ENCODE assay signal across 18 cellular contexts in genomic region chr3:116338713-116339112, GRCh38.
DNase-seq lines count a peak whose midpoint lies in the region; ATAC-seq, FAIRE-seq and TF ChIP-seq lines count a peak whose summit lies in the region.
"Had no signal": no experiment of that assay in that cellular context is flagged by ENCODE, and none has a peak within 500 bp of the region (broad histone marks: within the 10 kb centered on the region; RNA-seq: fewer than 3 reads in every experiment).

No MANE protein-coding gene starts in this region.

- H2AFZ ChIP-seq in GM12878 (ENCODE audit: control insufficient read depth, low read depth, low read length) = no peak overlapping the region
- H2AFZ ChIP-seq: PC-9 had no signal

- no TSS peak for BruUV-seq in GM12878 (replicated peaks; lab: Mats Ljungman, UMichigan)

- H4K20me1 ChIP-seq in GM12878 (ENCODE audit: control insufficient read depth, insufficient read depth) = no peaks in the 10 kb centered on the region

- H3K4me3 ChIP-seq in GM12878 = no peak overlapping the region
- H3K4me3 ChIP-seq: PC-9, SJCRH30 had no signal

- FAIRE-seq in GM12878 (lab: Jason Lieb, UNC) = no peak
- FAIRE-seq: HTR-8/SVneo had no signal

- H3K9me3 Mint-ChIP-seq in nephron progenitor cell = no peaks in the 10 kb centered on the region
- H3K9me3 Mint-ChIP-seq in naive thymus-derived CD8-positive, alpha-beta T cell = peaks cover 0 to 17% (median 0%) of the 10 kb centered on the region in 9 donors

- 30% methylated on average over 3 of the region's 3 CpGs for WGBS in GM12878 (ENCODE audit: insufficient coverage, insufficient replicate concordance, low lambda C conversion rate, missing lambda C conversion rate)

- TF ChIP-seq POLR2A in GM12878 (IDR thresholded peaks at IDR 0.05; ENCODE audit: low read depth, low read length) = no peak

- SMC1A ChIA-PET in GM12878 (lab: Charles Lee; ENCODE audit: uncharacterized antibody, unreplicated experiment) = interaction anchor here (0.6 to 4.4 kb wide), 13 partner anchors 10 to 353 kb away, joined by 3 to 39 read pairs (median 4); no protein-coding TSS in a partner anchor

- RAD21 ChIA-PET in GM12878 (lab: Charles Lee; ENCODE audit: unreplicated experiment) = interaction anchor here (0.7 to 2.4 kb wide), 13 partner anchors 11 to 195 kb away, joined by 3 to 15 read pairs (median 4); no protein-coding TSS in a partner anchor

- H3K9ac ChIP-seq in GM12878 (ENCODE audit: control insufficient read depth, insufficient read depth, low read length) = no peak overlapping the region

- in situ Hi-C loops in G401 (cut with HindIII; ENCODE audit: low sequenced_read_pairs) = no loop called here
- in situ Hi-C loops in GM12878 (cut with MboI) = no loop called here

- CTCF ChIA-PET in GM12878 (lab: Yijun Ruan, JAX) = interaction anchor here (0.7 to 2.3 kb wide), 9 partner anchors 18 to 199 kb away, joined by 3 to 14 read pairs (median 4); no protein-coding TSS in a partner anchor

- no peaks in the 10 kb centered on the region for H3K4me1 ChIP-seq in GM12878 (ENCODE audit: control insufficient read depth, insufficient read depth, low read length)
- H3K4me1 ChIP-seq: SJCRH30 had no signal

- peaks cover 6% of the 10 kb centered on the region for H3K4me1 Mint-ChIP-seq in nephron progenitor cell
- H3K4me1 Mint-ChIP-seq in naive thymus-derived CD8-positive, alpha-beta T cell = no peaks in the 10 kb centered on the region
- H3K4me1 Mint-ChIP-seq: CD14-positive monocyte had no signal

- H3K36me3 Mint-ChIP-seq in nephron progenitor cell (ENCODE audit: low read depth) = no peaks in the 10 kb centered on the region
- H3K36me3 Mint-ChIP-seq in naive thymus-derived CD8-positive, alpha-beta T cell = no peaks in the 10 kb centered on the region
- H3K36me3 Mint-ChIP-seq: CD14-positive monocyte had no signal

- POLR2A ChIA-PET in GM12878 (lab: Charles Lee) = interaction anchor here (1.6 to 2.1 kb wide), 2 partner anchors 15 to 72 kb away, joined by 3 to 5 read pairs; no protein-coding TSS in a partner anchor
- POLR2A ChIA-PET in naive thymus-derived CD8-positive, alpha-beta T cell (lab: Charles Lee) = no interaction called here

- TF ChIP-seq RAD21 in GM12878 (IDR thresholded peaks at IDR 0.05; ENCODE audit: insufficient read depth, low read depth, low read length) = no peak

- peak; percentile 25 for DNase-seq in G401 (ENCODE audit: low spot score)
- peak; percentile 21 for DNase-seq in NCI-H1048 (lab: John Stamatoyannopoulos, UW)
- no peak for DNase-seq in GM12878 (ENCODE audit: low read depth, low spot score)
- no peak for DNase-seq in nephron progenitor cell
- no peak for DNase-seq in amygdala (lab: John Stamatoyannopoulos, UW)
- DNase-seq in DMS153 (lab: John Stamatoyannopoulos, UW) = no peak
- no peak for DNase-seq in naive thymus-derived CD8-positive, alpha-beta T cell
- no peak for DNase-seq in epidermal melanocyte (ENCODE audit: insufficient read length, low spot score)
- DNase-seq: ACHN, AML-193, HFFc6, NCI-H2081 treated with DMSO at 0.1 percent for 48 hours, NCI-H446 treated with DMSO at 0.1 percent for 48 hours, NCI-H774, PC-9, SJCRH30 had no signal

- no peak for TF ChIP-seq EP300 in GM12878 (IDR thresholded peaks at IDR 0.05; ENCODE audit: borderline replicate concordance in 1 of 2, control insufficient read depth in 1 of 2, low read depth in 2 of 2, low read length in 2 of 2)

- intact Hi-C loops in GM12878 (cut with micrococcal nuclease; ENCODE audit: unreplicated experiment) = loop anchor here (1.0 kb wide), 1 partner anchor 199 kb away; no protein-coding TSS in a partner anchor

- H3K79me2 ChIP-seq in GM12878 (ENCODE audit: control insufficient read depth, insufficient read depth, low read length) = no peaks in the 10 kb centered on the region

- no peak overlapping the region for H3K4me2 ChIP-seq in GM12878 (ENCODE audit: control insufficient read depth, insufficient read depth)
- H3K4me2 ChIP-seq: PC-9 had no signal

- H3K27ac ChIP-seq in GM12878 (ENCODE audit: control insufficient read depth, insufficient read depth) = no peak overlapping the region
- H3K27ac ChIP-seq: PC-9, SJCRH30 had no signal

- H3K9me3 ChIP-seq in GM12878 (replicated peaks; ENCODE audit: control insufficient read depth, insufficient read depth, low read length) = no peaks in the 10 kb centered on the region
- H3K9me3 ChIP-seq: SJCRH30 had no signal

- H3K27ac Mint-ChIP-seq in nephron progenitor cell = peak overlapping the region; percentile 17
- H3K27ac Mint-ChIP-seq in naive thymus-derived CD8-positive, alpha-beta T cell = no peak overlapping the region
- H3K27ac Mint-ChIP-seq: CD14-positive monocyte, HFFc6 had no signal

- H3K27me3 Mint-ChIP-seq in nephron progenitor cell (ENCODE audit: low read depth, poor library complexity) = no peaks in the 10 kb centered on the region
- no peaks in the 10 kb centered on the region for H3K27me3 Mint-ChIP-seq in naive thymus-derived CD8-positive, alpha-beta T cell

- H3K27me3 ChIP-seq in GM12878 (replicated peaks in 1 of 2; ENCODE audit: control insufficient read depth in 2 of 2, insufficient read depth in 2 of 2, low read length in 1 of 2) = no peaks in the 10 kb centered on the region
- H3K27me3 ChIP-seq: SJCRH30 had no signal

- ATAC-seq in GM12878 = peak; percentile 5; the same call in 1 of the 3 replicates
- no peak for ATAC-seq in naive thymus-derived CD8-positive, alpha-beta T cell

- no peaks in the 10 kb centered on the region for H3K36me3 ChIP-seq in GM12878 (ENCODE audit: control insufficient read depth in 2 of 2, insufficient read depth in 2 of 2, low read length in 1 of 2)
- H3K36me3 ChIP-seq: SJCRH30 had no signal

- TF ChIP-seq CTCF in GM12878 (IDR thresholded peaks at IDR 0.05 in 2 of 3, conservative IDR thresholded peaks at IDR 0.05 in 1 of 3; ENCODE audit: control insufficient read depth in 2 of 3, extremely low read depth in 1 of 3, insufficient read depth in 1 of 3, low read depth in 3 of 3, low read length in 3 of 3) = no peak
- TF ChIP-seq CTCF in nephron progenitor cell (IDR thresholded peaks at IDR 0.05) = no peak

- H3K4me3 Mint-ChIP-seq in nephron progenitor cell = no peak overlapping the region
- H3K4me3 Mint-ChIP-seq in naive thymus-derived CD8-positive, alpha-beta T cell = no peak overlapping the region
- H3K4me3 Mint-ChIP-seq: CD14-positive monocyte, HFFc6 had no signal

TF ChIP-seq in GM12878, 131 proteins besides CTCF, POLR2A, EP300 and RAD21 (continues in another document):
- TF ChIP-seq SREBF1 (IDR thresholded peaks at IDR 0.05; ENCODE audit: low read length) = no peak
- TF ChIP-seq, protein P1, sequence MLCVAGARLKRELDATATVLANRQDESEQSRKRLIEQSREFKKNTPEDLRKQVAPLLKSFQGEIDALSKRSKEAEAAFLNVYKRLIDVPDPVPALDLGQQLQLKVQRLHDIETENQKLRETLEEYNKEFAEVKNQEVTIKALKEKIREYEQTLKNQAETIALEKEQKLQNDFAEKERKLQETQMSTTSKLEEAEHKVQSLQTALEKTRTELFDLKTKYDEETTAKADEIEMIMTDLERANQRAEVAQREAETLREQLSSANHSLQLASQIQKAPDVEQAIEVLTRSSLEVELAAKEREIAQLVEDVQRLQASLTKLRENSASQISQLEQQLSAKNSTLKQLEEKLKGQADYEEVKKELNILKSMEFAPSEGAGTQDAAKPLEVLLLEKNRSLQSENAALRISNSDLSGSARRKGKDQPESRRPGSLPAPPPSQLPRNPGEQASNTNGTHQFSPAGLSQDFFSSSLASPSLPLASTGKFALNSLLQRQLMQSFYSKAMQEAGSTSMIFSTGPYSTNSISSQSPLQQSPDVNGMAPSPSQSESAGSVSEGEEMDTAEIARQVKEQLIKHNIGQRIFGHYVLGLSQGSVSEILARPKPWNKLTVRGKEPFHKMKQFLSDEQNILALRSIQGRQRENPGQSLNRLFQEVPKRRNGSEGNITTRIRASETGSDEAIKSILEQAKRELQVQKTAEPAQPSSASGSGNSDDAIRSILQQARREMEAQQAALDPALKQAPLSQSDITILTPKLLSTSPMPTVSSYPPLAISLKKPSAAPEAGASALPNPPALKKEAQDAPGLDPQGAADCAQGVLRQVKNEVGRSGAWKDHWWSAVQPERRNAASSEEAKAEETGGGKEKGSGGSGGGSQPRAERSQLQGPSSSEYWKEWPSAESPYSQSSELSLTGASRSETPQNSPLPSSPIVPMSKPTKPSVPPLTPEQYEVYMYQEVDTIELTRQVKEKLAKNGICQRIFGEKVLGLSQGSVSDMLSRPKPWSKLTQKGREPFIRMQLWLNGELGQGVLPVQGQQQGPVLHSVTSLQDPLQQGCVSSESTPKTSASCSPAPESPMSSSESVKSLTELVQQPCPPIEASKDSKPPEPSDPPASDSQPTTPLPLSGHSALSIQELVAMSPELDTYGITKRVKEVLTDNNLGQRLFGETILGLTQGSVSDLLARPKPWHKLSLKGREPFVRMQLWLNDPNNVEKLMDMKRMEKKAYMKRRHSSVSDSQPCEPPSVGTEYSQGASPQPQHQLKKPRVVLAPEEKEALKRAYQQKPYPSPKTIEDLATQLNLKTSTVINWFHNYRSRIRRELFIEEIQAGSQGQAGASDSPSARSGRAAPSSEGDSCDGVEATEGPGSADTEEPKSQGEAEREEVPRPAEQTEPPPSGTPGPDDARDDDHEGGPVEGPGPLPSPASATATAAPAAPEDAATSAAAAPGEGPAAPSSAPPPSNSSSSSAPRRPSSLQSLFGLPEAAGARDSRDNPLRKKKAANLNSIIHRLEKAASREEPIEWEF (IDR thresholded peaks at IDR 0.05; ENCODE audit: insufficient replicate concordance, low read depth, low read length) = no peak
- no peak for TF ChIP-seq EGR1 (IDR thresholded peaks at IDR 0.05; ENCODE audit: borderline replicate concordance in 1 of 2, low read depth in 2 of 2, low read length in 2 of 2)
- no peak for TF ChIP-seq MTA3 (IDR thresholded peaks at IDR 0.05; ENCODE audit: borderline replicate concordance, low read length)
- TF ChIP-seq, protein P2, sequence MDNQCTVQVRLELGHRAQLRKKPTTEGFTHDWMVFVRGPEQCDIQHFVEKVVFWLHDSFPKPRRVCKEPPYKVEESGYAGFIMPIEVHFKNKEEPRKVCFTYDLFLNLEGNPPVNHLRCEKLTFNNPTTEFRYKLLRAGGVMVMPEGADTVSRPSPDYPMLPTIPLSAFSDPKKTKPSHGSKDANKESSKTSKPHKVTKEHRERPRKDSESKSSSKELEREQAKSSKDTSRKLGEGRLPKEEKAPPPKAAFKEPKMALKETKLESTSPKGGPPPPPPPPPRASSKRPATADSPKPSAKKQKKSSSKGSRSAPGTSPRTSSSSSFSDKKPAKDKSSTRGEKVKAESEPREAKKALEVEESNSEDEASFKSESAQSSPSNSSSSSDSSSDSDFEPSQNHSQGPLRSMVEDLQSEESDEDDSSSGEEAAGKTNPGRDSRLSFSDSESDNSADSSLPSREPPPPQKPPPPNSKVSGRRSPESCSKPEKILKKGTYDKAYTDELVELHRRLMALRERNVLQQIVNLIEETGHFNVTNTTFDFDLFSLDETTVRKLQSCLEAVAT (IDR thresholded peaks at IDR 0.05) = no peak
- TF ChIP-seq TCF3 (IDR thresholded peaks at IDR 0.05; ENCODE audit: borderline replicate concordance, insufficient read depth, low read depth, low read length) = no peak
- no peak for TF ChIP-seq ZSCAN29 (IDR thresholded peaks at IDR 0.05)
- TF ChIP-seq KLF5 (IDR thresholded peaks at IDR 0.05; ENCODE audit: partially characterized antibody) = no peak
- TF ChIP-seq POLR2AphosphoS5 (IDR thresholded peaks at IDR 0.05; ENCODE audit: low read length) = no peak
- TF ChIP-seq MXI1 (IDR thresholded peaks at IDR 0.05; ENCODE audit: low read depth, low read length) = no peak

Comparison
In these comparisons a context has a peak if more than half of its experiments do, and no peak if none do; other contexts are left out.
1. DNase-seq: peak in G401 (single experiment) and NCI-H1048 (single experiment); none in GM12878 (single experiment), nephron progenitor cell (single experiment), amygdala (0 of 56), DMS153 (single experiment), naive thymus-derived CD8-positive, alpha-beta T cell (0 of 10) and epidermal melanocyte (single experiment).